In genomic region chr18:23584019-23584970, GRCh38 we compare ENCODE assay signal across 9 cellular contexts. TPM values are rescaled to one million over a fixed set of nuclear protein-coding genes. Genes with fewer than 3 reads are reported as not detected.
DNase-seq lines count a peak whose midpoint lies in the region; ATAC-seq and TF ChIP-seq lines count a peak whose summit lies in the region.
"Had no signal": no experiment of that assay in that cellular context is flagged by ENCODE, and none has a peak within 500 bp of the region (broad histone marks: within the 10 kb centered on the region; RNA-seq: fewer than 3 reads in every experiment).

No MANE protein-coding gene starts in this region.

- no peak for ATAC-seq in gastroesophageal sphincter
- no peak for ATAC-seq in stimulated activated naive B cell treated with anti-CD40 and anti-IgM and Interleukin-4, amounts not matched to agents 10 μg/mL and 1 μg/mL and 100 μg/mL, for 72 hours (replicated peaks)
- no peak for ATAC-seq in HG02678 (IDR thresholded peaks at IDR 0.05; ENCODE audit: unreplicated experiment)
- ATAC-seq in GM21423 (IDR thresholded peaks at IDR 0.05; ENCODE audit: unreplicated experiment) = no peak

- H3K9me3 Mint-ChIP-seq in T-helper 2 cell treated with Interferon-gamma antibody and Interleukin-4, amounts not matched to agents 5 μg/mL and 100 μg/mL, for 36 hours = no peaks in the 10 kb centered on the region
- no peaks in the 10 kb centered on the region for H3K9me3 Mint-ChIP-seq in activated CD4-positive, alpha-beta memory T cell treated with anti-CD3 and anti-CD28 coated beads for 36 hours
- H3K9me3 Mint-ChIP-seq in stimulated activated naive B cell treated with anti-CD40 and anti-IgM and Interleukin-4, amounts not matched to agents 10 μg/mL and 1 μg/mL and 100 μg/mL, for 72 hours = no peaks in the 10 kb centered on the region

- POLR2A ChIA-PET in activated CD4-positive, alpha-beta memory T cell treated with anti-CD3 and anti-CD28 coated beads for 36 hours (lab: Charles Lee) = interaction anchor here (0.8 to 1.4 kb wide), 3 partner anchors 61 to 68 kb away, joined by 3 to 4 read pairs (median 3); no protein-coding TSS in a partner anchor

- intact Hi-C loops in activated CD4-positive, alpha-beta memory T cell treated with anti-CD3 and anti-CD28 coated beads for 36 hours (cut with micrococcal nuclease) = no loop called here

- no peak for TF ChIP-seq CTCF in gastroesophageal sphincter (IDR thresholded peaks at IDR 0.05)

- H3K27me3 Mint-ChIP-seq in T-helper 2 cell treated with Interferon-gamma antibody and Interleukin-4, amounts not matched to agents 5 μg/mL and 100 μg/mL, for 36 hours (ENCODE audit: low read depth) = peaks cover 4% of the 10 kb centered on the region
- no peaks in the 10 kb centered on the region for H3K27me3 Mint-ChIP-seq in activated CD4-positive, alpha-beta memory T cell treated with anti-CD3 and anti-CD28 coated beads for 36 hours
- H3K27me3 Mint-ChIP-seq in stimulated activated naive B cell treated with anti-CD40 and anti-IgM and Interleukin-4, amounts not matched to agents 10 μg/mL and 1 μg/mL and 100 μg/mL, for 72 hours = no peaks in the 10 kb centered on the region

- peaks cover 0 to 63% (median 7%) of the 10 kb centered on the region in 3 donors for H3K4me1 ChIP-seq in gastroesophageal sphincter

- no peak for TF ChIP-seq EP300 in gastroesophageal sphincter (IDR thresholded peaks at IDR 0.05)

- no peak for DNase-seq in T-helper 2 cell treated with Interferon-gamma antibody and Interleukin-4, amounts not matched to agents 5 μg/mL and 100 μg/mL, for 36 hours (ENCODE audit: low spot score)
- no peak for DNase-seq in T-helper 2 cell
- DNase-seq in activated CD4-positive, alpha-beta memory T cell treated with anti-CD3 and anti-CD28 coated beads for 36 hours = no peak
- no peak for DNase-seq in stimulated activated naive B cell treated with anti-CD40 and anti-IgM and Interleukin-4, amounts not matched to agents 10 μg/mL and 1 μg/mL and 100 μg/mL, for 72 hours
- no peak for DNase-seq in NCI-H226

- H3K36me3 ChIP-seq in gastroesophageal sphincter = no peaks in the 10 kb centered on the region

- H3K27me3 ChIP-seq in gastroesophageal sphincter = no peaks in the 10 kb centered on the region

- H3K27ac Mint-ChIP-seq in T-helper 2 cell treated with Interferon-gamma antibody and Interleukin-4, amounts not matched to agents 5 μg/mL and 100 μg/mL, for 36 hours = no peak overlapping the region
- H3K27ac Mint-ChIP-seq in activated CD4-positive, alpha-beta memory T cell treated with anti-CD3 and anti-CD28 coated beads for 36 hours = no peak overlapping the region
- no peak overlapping the region for H3K27ac Mint-ChIP-seq in stimulated activated naive B cell treated with anti-CD40 and anti-IgM and Interleukin-4, amounts not matched to agents 10 μg/mL and 1 μg/mL and 100 μg/mL, for 72 hours

- peak overlapping the region; percentile 34 for H3K4me3 Mint-ChIP-seq in T-helper 2 cell treated with Interferon-gamma antibody and Interleukin-4, amounts not matched to agents 5 μg/mL and 100 μg/mL, for 36 hours
- peak overlapping the region; percentile 24 for H3K4me3 Mint-ChIP-seq in activated CD4-positive, alpha-beta memory T cell treated with anti-CD3 and anti-CD28 coated beads for 36 hours
- H3K4me3 Mint-ChIP-seq in stimulated activated naive B cell treated with anti-CD40 and anti-IgM and Interleukin-4, amounts not matched to agents 10 μg/mL and 1 μg/mL and 100 μg/mL, for 72 hours = peak overlapping the region; percentile 32 to 37

- peak overlapping the region in 3 of 4 donors; percentile 31 to 100 (median 96) for H3K27ac ChIP-seq in gastroesophageal sphincter
- H3K27ac ChIP-seq: SK-N-MC had no signal

- CTCF ChIA-PET in activated CD4-positive, alpha-beta memory T cell treated with anti-CD3 and anti-CD28 coated beads for 36 hours (lab: Charles Lee) = interaction anchor here (1.1 to 6.4 kb wide), 3 partner anchors 68 to 119 kb away, joined by 3 to 59 read pairs (median 4); no protein-coding TSS in a partner anchor

- H3K4me1 Mint-ChIP-seq in T-helper 2 cell treated with Interferon-gamma antibody and Interleukin-4, amounts not matched to agents 5 μg/mL and 100 μg/mL, for 36 hours (ENCODE audit: low read depth) = peaks cover 56% of the 10 kb centered on the region
- H3K4me1 Mint-ChIP-seq in activated CD4-positive, alpha-beta memory T cell treated with anti-CD3 and anti-CD28 coated beads for 36 hours (ENCODE audit: low read depth) = peaks cover 49% of the 10 kb centered on the region
- peaks cover 17 to 60% of the 10 kb centered on the region in 2 donors for H3K4me1 Mint-ChIP-seq in stimulated activated naive B cell treated with anti-CD40 and anti-IgM and Interleukin-4, amounts not matched to agents 10 μg/mL and 1 μg/mL and 100 μg/mL, for 72 hours

- TF ChIP-seq POLR2A in gastroesophageal sphincter (IDR thresholded peaks at IDR 0.05) = no peak

- H3K9me3 ChIP-seq in gastroesophageal sphincter = no peaks in the 10 kb centered on the region

- peaks cover 24% of the 10 kb centered on the region for H3K36me3 Mint-ChIP-seq in T-helper 2 cell treated with Interferon-gamma antibody and Interleukin-4, amounts not matched to agents 5 μg/mL and 100 μg/mL, for 36 hours (ENCODE audit: low read depth)
- peaks cover 10% of the 10 kb centered on the region for H3K36me3 Mint-ChIP-seq in activated CD4-positive, alpha-beta memory T cell treated with anti-CD3 and anti-CD28 coated beads for 36 hours
- peaks cover 9 to 30% of the 10 kb centered on the region in 2 donors for H3K36me3 Mint-ChIP-seq in stimulated activated naive B cell treated with anti-CD40 and anti-IgM and Interleukin-4, amounts not matched to agents 10 μg/mL and 1 μg/mL and 100 μg/mL, for 72 hours

- 84 to 92% methylated on average over 13 of the region's 13 CpGs for WGBS in gastroesophageal sphincter (ENCODE audit: low coverage in 1 of 2), 2 donors

- H3K4me3 ChIP-seq in gastroesophageal sphincter = peak overlapping the region in 1 of 2 donors; percentile 91

RNA-seq across cellular contexts. Expression of gene NPC1, which starts 2.0 kb away (rescaled TPM):
- 10 to 100 TPM; 39.3 to 39.9 TPM for total RNA-seq in activated CD4-positive, alpha-beta memory T cell treated with anti-CD3 and anti-CD28 coated beads for 36 hours
- 10 to 100 TPM; 35.6 to 63.2 (median 51.9) TPM for total RNA-seq in gastroesophageal sphincter
